29 cellular contexts compared by ENCODE assay signal in genomic region chr15:59830143-59830542, GRCh38.
"Had no signal": no experiment of that assay in that cellular context is flagged by ENCODE, and none has a peak within 500 bp of the region (broad histone marks: within the 10 kb centered on the region; RNA-seq: fewer than 3 reads in every experiment).

No MANE protein-coding gene starts in this region.

- H3K4me1 Mint-ChIP-seq: naive B cell; stimulated activated naive B cell treated with anti-CD40 and anti-IgM and Interleukin-4, amounts not matched to agents 10 μg/mL and 1 μg/mL and 100 μg/mL, for 72 hours had no signal

- H3K27ac Mint-ChIP-seq: activated CD4-positive, alpha-beta memory T cell treated with anti-CD3 and anti-CD28 coated beads for 36 hours; activated CD4-positive, alpha-beta T cell treated with anti-CD3 and anti-CD28 coated beads, Interleukin-2, amount 10 ng/mL, durations not matched to agents 24 days and 14 days; activated naive CD4-positive, alpha-beta T cell treated with anti-CD3 and anti-CD28 coated beads, Interleukin-2, amount 10 ng/mL, durations not matched to agents 7 days and 5 days; activated naive CD8-positive, alpha-beta T cell treated with anti-CD3 and anti-CD28 coated beads, Interleukin-2, amount 10 ng/mL, durations not matched to agents 7 days and 5 days; activated T-helper 1 cell treated with anti-CD3 and anti-CD28 coated beads, Interleukin-12 subunit alpha, Interleukin-12 subunit beta, Interleukin-2, Interleukin-4 antibody, amounts not matched to agents 30 ng/mL and 10 ng/mL and 1 ng/mL, durations not matched to agents 14 hours and 24 hours and 36 hours; naive B cell; nephron progenitor cell; stimulated activated naive B cell treated with anti-CD40 and anti-IgM and Interleukin-4, amounts not matched to agents 10 μg/mL and 1 μg/mL and 100 μg/mL, for 72 hours; T-helper 17 cell had no signal

- H3K4me1 ChIP-seq: ascending aorta, heart right ventricle, left lung, lower lobe of right lung, pancreas, prostate gland, stomach, thyroid gland had no signal

- H3K4me3 Mint-ChIP-seq: activated CD4-positive, alpha-beta memory T cell treated with anti-CD3 and anti-CD28 coated beads for 36 hours; activated CD4-positive, alpha-beta T cell treated with anti-CD3 and anti-CD28 coated beads, Interleukin-2, amount 10 ng/mL, durations not matched to agents 24 days and 14 days; activated naive CD4-positive, alpha-beta T cell treated with anti-CD3 and anti-CD28 coated beads, Interleukin-2, amount 10 ng/mL, durations not matched to agents 7 days and 5 days; activated naive CD8-positive, alpha-beta T cell treated with anti-CD3 and anti-CD28 coated beads, Interleukin-2, amount 10 ng/mL, durations not matched to agents 7 days and 5 days; activated T-helper 1 cell treated with anti-CD3 and anti-CD28 coated beads, Interleukin-12 subunit alpha, Interleukin-12 subunit beta, Interleukin-2, Interleukin-4 antibody, amounts not matched to agents 30 ng/mL and 10 ng/mL and 1 ng/mL, durations not matched to agents 14 hours and 24 hours and 36 hours; naive B cell; nephron progenitor cell; stimulated activated naive B cell treated with anti-CD40 and anti-IgM and Interleukin-4, amounts not matched to agents 10 μg/mL and 1 μg/mL and 100 μg/mL, for 72 hours; T-helper 17 cell had no signal

- H3K36me3 ChIP-seq: ascending aorta, brain microvascular endothelial cell, heart right ventricle, left lung, lower lobe of right lung, pancreas, prostate gland, stomach, thyroid gland had no signal

- H3K9me3 Mint-ChIP-seq: activated CD4-positive, alpha-beta memory T cell treated with anti-CD3 and anti-CD28 coated beads for 36 hours; activated CD4-positive, alpha-beta T cell treated with anti-CD3 and anti-CD28 coated beads, Interleukin-2, amount 10 ng/mL, durations not matched to agents 24 days and 14 days; activated naive CD4-positive, alpha-beta T cell treated with anti-CD3 and anti-CD28 coated beads, Interleukin-2, amount 10 ng/mL, durations not matched to agents 7 days and 5 days; activated naive CD8-positive, alpha-beta T cell treated with anti-CD3 and anti-CD28 coated beads, Interleukin-2, amount 10 ng/mL, durations not matched to agents 7 days and 5 days; activated T-helper 1 cell treated with anti-CD3 and anti-CD28 coated beads, Interleukin-12 subunit alpha, Interleukin-12 subunit beta, Interleukin-2, Interleukin-4 antibody, amounts not matched to agents 30 ng/mL and 10 ng/mL and 1 ng/mL, durations not matched to agents 14 hours and 24 hours and 36 hours; naive B cell; nephron progenitor cell; stimulated activated naive B cell treated with anti-CD40 and anti-IgM and Interleukin-4, amounts not matched to agents 10 μg/mL and 1 μg/mL and 100 μg/mL, for 72 hours had no signal

- H3K27me3 Mint-ChIP-seq: activated CD4-positive, alpha-beta memory T cell treated with anti-CD3 and anti-CD28 coated beads for 36 hours had no signal

- H3K27ac ChIP-seq: ascending aorta, brain microvascular endothelial cell, heart right ventricle, left lung, lower lobe of right lung, pancreas, prostate gland, skin epidermis, stomach, thyroid gland had no signal

- H3K4me3 ChIP-seq: ascending aorta, heart right ventricle, left lung, lower lobe of right lung, pancreas, prostate gland, skin epidermis, stomach, thyroid gland had no signal

- H3K27me3 ChIP-seq: ascending aorta, brain microvascular endothelial cell, left lung, thyroid gland had no signal

- DNase-seq: activated CD4-positive, alpha-beta memory T cell treated with anti-CD3 and anti-CD28 coated beads for 36 hours; activated CD4-positive, alpha-beta T cell treated with anti-CD3 and anti-CD28 coated beads, Interleukin-2, amount 10 ng/mL, durations not matched to agents 24 days and 14 days; activated CD4-positive, CD25-positive, alpha-beta regulatory T cell treated with anti-CD3 and anti-CD28 coated beads, Interleukin-2, amount 50 U/mL, for 72 hours; activated CD8-positive, alpha-beta memory T cell treated with anti-CD3 and anti-CD28 coated beads, Interleukin-2, amount 50 U/mL, for 4 hours; activated gamma-delta T cell; activated naive CD4-positive, alpha-beta T cell treated with anti-CD3 and anti-CD28 coated beads, Interleukin-2, amount 10 ng/mL, durations not matched to agents 7 days and 5 days; activated naive CD8-positive, alpha-beta T cell treated with anti-CD3 and anti-CD28 coated beads, Interleukin-2, amount 10 ng/mL, durations not matched to agents 7 days and 5 days; activated T-cell treated with anti-CD3 and anti-CD28 coated beads, Interleukin-2, amount 50 U/mL, for 1 hour; brain microvascular endothelial cell; caudate nucleus; cortex of kidney; foreskin melanocyte; heart right ventricle; left lung; lower lobe of right lung; naive B cell; nephron progenitor cell; pancreas; retina; stimulated activated CD4-positive, alpha-beta T cell treated with anti-CD3 and anti-CD28 coated beads, Interleukin-4, amount 100 ng/mL, for 24 hours; stimulated activated naive B cell treated with anti-CD40 and anti-IgM and Interleukin-4, amounts not matched to agents 10 μg/mL and 1 μg/mL and 100 μg/mL, for 72 hours; stomach; T-helper 17 cell; T1000; thyroid gland had no signal

- H3K36me3 Mint-ChIP-seq: activated CD4-positive, alpha-beta memory T cell treated with anti-CD3 and anti-CD28 coated beads for 36 hours; activated naive CD4-positive, alpha-beta T cell treated with anti-CD3 and anti-CD28 coated beads, Interleukin-2, amount 10 ng/mL, durations not matched to agents 7 days and 5 days; activated naive CD8-positive, alpha-beta T cell treated with anti-CD3 and anti-CD28 coated beads, Interleukin-2, amount 10 ng/mL, durations not matched to agents 7 days and 5 days; naive B cell; stimulated activated naive B cell treated with anti-CD40 and anti-IgM and Interleukin-4, amounts not matched to agents 10 μg/mL and 1 μg/mL and 100 μg/mL, for 72 hours had no signal

- H3K9me3 ChIP-seq: ascending aorta, lower lobe of right lung, pancreas, prostate gland, stomach, thyroid gland had no signal
